ENCODE assay signal across 14 cellular contexts in the genomic region with DNA sequence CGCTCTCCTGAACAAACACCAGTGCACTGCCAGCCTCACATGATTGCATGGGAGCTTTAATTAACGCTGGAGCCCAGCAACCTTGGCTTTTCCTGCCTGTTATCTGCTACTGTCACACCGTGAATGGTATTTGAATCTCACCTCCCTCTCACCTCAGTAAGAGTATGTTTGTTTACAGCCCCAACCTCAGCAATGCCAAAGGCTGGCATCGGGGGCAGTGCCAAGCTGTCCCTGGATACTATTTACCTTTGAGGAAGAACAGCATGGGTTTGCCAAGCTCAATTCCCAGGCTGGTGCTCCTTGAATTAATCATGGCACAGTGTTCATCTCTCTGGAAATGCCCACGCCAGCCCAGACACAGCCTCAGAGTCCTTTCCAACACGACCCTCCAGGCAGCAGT. TPM values are rescaled to one million over a fixed set of nuclear protein-coding genes. Genes with fewer than 3 reads are reported as not detected.
"Had no signal": no experiment of that assay in that cellular context is flagged by ENCODE, and none has a peak within 500 bp of the region (broad histone marks: within the 10 kb centered on the region; RNA-seq: fewer than 3 reads in every experiment).

No MANE protein-coding gene starts in this region.

- H3K36me3 ChIP-seq: colonic mucosa, neural progenitor cell, transverse colon had no signal

- H3K27me3 ChIP-seq: colonic mucosa, esophagus muscularis mucosa, neural progenitor cell, transverse colon had no signal

- H3K4me2 ChIP-seq: neural progenitor cell had no signal

- DNase-seq: activated CD4-positive, alpha-beta T cell treated with anti-CD3 and anti-CD28 coated beads, Interleukin-2, amount 50 U/mL, for 1 hour; activated CD8-positive, alpha-beta memory T cell treated with anti-CD3 and anti-CD28 coated beads for 24 hours; activated gamma-delta T cell treated with Interleukin-2 at 50 U/mL for 16 hours; amniotic stem cell; central memory CD4-positive, alpha-beta T cell; colonic mucosa; kidney glomerular epithelial cell; transverse colon had no signal

- H3K9me3 ChIP-seq: colonic mucosa, esophagus muscularis mucosa, transverse colon had no signal

- H3K4me1 ChIP-seq: colonic mucosa had no signal

- H3K4me3 ChIP-seq: colonic mucosa, esophagus muscularis mucosa, lung, neural progenitor cell, transverse colon had no signal

- H3K9ac ChIP-seq: neural progenitor cell had no signal

- H3K27ac ChIP-seq: colonic mucosa, neural progenitor cell, transverse colon had no signal

- H2AFZ ChIP-seq: neural progenitor cell had no signal

- ATAC-seq: activated CD4-positive, CD25-positive, alpha-beta regulatory T cell treated with anti-CD3 and anti-CD28 coated beads, Interleukin-2, amount 50 U/mL, for 24 hours; stimulated activated memory B cell treated with anti-CD40 and anti-IgM and Interleukin-4, amounts not matched to agents 10 μg/mL and 1 μg/mL and 100 μg/mL, for 72 hours had no signal

RNA-seq across cellular contexts. Expression of a gene that starts 57.2 kb away (rescaled TPM):
- total RNA-seq: colonic mucosa, esophagus muscularis mucosa, lung, osteocyte, transverse colon had no signal
- polyA plus RNA-seq: lung had no signal
